Comparison of ENCODE assay signal across 7 cellular contexts in genomic region chr2:231672617-231673347, GRCh38. TPM values are rescaled to one million over a fixed set of nuclear protein-coding genes. Genes with fewer than 3 reads are reported as not detected.
DNase-seq lines count a peak whose midpoint lies in the region; ATAC-seq and TF ChIP-seq lines count a peak whose summit lies in the region.

No MANE protein-coding gene starts in this region.

- H4K20me1 ChIP-seq in fibroblast of lung (ENCODE audit: control insufficient read depth, extremely low read depth, insufficient read depth, low read length): no peaks in the 10 kb centered on the region

- H3K27ac ChIP-seq in RWPE1: peak overlapping the region; percentile 68
- H3K27ac ChIP-seq in fibroblast of lung (ENCODE audit: insufficient read depth, low read length): peak overlapping the region; percentile 66

- H3K79me2 ChIP-seq in fibroblast of lung (ENCODE audit: control insufficient read depth, insufficient read depth, low read length): no peaks in the 10 kb centered on the region

- ATAC-seq in GM21360 (IDR thresholded peaks at IDR 0.05; ENCODE audit: unreplicated experiment) (peak; percentile 40), HG03520 (IDR thresholded peaks at IDR 0.05; ENCODE audit: unreplicated experiment) (peak; percentile 37)

- H3K4me3 ChIP-seq in GM06990 (replicated peaks; ENCODE audit: low read depth, low read length) (peak overlapping the region; percentile 53), fibroblast of lung (replicated peaks in 1 of 4; ENCODE audit: control extremely low read depth in 1 of 4, insufficient read depth in 1 of 4, low read depth in 3 of 4, low read length in 4 of 4) (no peak overlapping the region)

- H3K9ac ChIP-seq in fibroblast of lung (ENCODE audit: insufficient read depth, low read length): peak overlapping the region; percentile 32

- peaks cover 10% of the 10 kb centered on the region for H3K4me1 ChIP-seq in fibroblast of lung (ENCODE audit: control insufficient read depth, extremely low read depth, insufficient read depth, low read length)

- peak overlapping the region; percentile 63 for H2AFZ ChIP-seq in fibroblast of lung (ENCODE audit: low read length)

- POLR2A ChIA-PET in RWPE1 (lab: Yijun Ruan, JAX; ENCODE audit: low non-redundant PET): interaction anchor here (0.6 kb wide), 1 partner anchor 10 kb away, joined by 3 read pairs; no protein-coding TSS in a partner anchor

- no peaks in the 10 kb centered on the region for H3K27me3 ChIP-seq in GM06990 (replicated peaks; ENCODE audit: control insufficient read depth, insufficient read depth, low read length)
- no peaks in the 10 kb centered on the region for H3K27me3 ChIP-seq in fibroblast of lung (ENCODE audit: control insufficient read depth, insufficient read depth, low read length)

- CTCF ChIA-PET in RWPE1 (lab: Yijun Ruan, JAX): interaction anchor here (0.6 to 8.1 kb wide), 6 partner anchors 25 to 228 kb away, joined by 3 to 111 read pairs (median 6); no protein-coding TSS in a partner anchor

- DNase-seq in GM06990 (ENCODE audit: extremely low read depth, insufficient read length): peak; percentile 88
- no peak for DNase-seq in RWPE1 (ENCODE audit: low spot score)
- peak; percentile 46 to 60 for DNase-seq in fibroblast of lung (ENCODE audit: low read depth in 2 of 2)
- peak; percentile 75 for DNase-seq in retina
- no peak for DNase-seq in SIG-M5 (lab: John Stamatoyannopoulos, UW)

- H3K4me2 ChIP-seq in fibroblast of lung (ENCODE audit: extremely low read depth, insufficient read depth, low read length): peak overlapping the region; percentile 15

- no peaks in the 10 kb centered on the region for H3K36me3 ChIP-seq in GM06990 (ENCODE audit: control insufficient read depth, insufficient read depth, low read length)
- no peaks in the 10 kb centered on the region for H3K36me3 ChIP-seq in fibroblast of lung (ENCODE audit: control insufficient read depth, insufficient read depth, low read length)

- peak; percentile 81 for TF ChIP-seq CTCF in GM06990 (IDR thresholded peaks at IDR 0.05; ENCODE audit: insufficient read depth, low read length, poor library complexity, severe bottlenecking)
- TF ChIP-seq CTCF in RWPE1 (conservative IDR thresholded peaks at IDR 0.05; ENCODE audit: low read depth): no peak
- peak; percentile 13 to 43 for TF ChIP-seq CTCF in fibroblast of lung (conservative IDR thresholded peaks at IDR 0.05 in 1 of 2, IDR thresholded peaks at IDR 0.05 in 1 of 2; ENCODE audit: low read depth in 1 of 2, low read length in 2 of 2)

- no peaks in the 10 kb centered on the region for H3K9me3 ChIP-seq in fibroblast of lung (ENCODE audit: control insufficient read depth, insufficient read depth, low read depth, low read length)

RNA-seq across cellular contexts. Expression of gene PTMA, which starts 35.5 kb away (rescaled TPM):
- total RNA-seq in fibroblast of lung: 481 and 664 TPM in 2 replicates
- 650 and 1,032 TPM in 2 replicates for polyA plus RNA-seq in fibroblast of lung
- 819 and 1,107 TPM in 2 replicates for polyA plus RNA-seq in fibroblast of lung (2012)
- 34.8 and 35.0 TPM in 2 replicates for polyA minus RNA-seq in fibroblast of lung (ENCODE audit: low replicate concordance)

Comparison
In these comparisons a context has a peak if more than half of its experiments do, and no peak if none do; other contexts are left out.
1. DNase-seq: peak in GM06990 (single experiment), fibroblast of lung (2 of 2) and retina (single experiment); none in RWPE1 (single experiment) and SIG-M5 (single experiment).